Comparison of ENCODE assay signal across 33 cellular contexts in genomic region chr2:216144372-216144771, GRCh38.
"Had no signal": no experiment of that assay in that cellular context is flagged by ENCODE, and none has a peak within 500 bp of the region (broad histone marks: within the 10 kb centered on the region; RNA-seq: fewer than 3 reads in every experiment).

No MANE protein-coding gene starts in this region.

- DNase-seq: activated CD4-positive, alpha-beta memory T cell treated with anti-CD3 and anti-CD28 coated beads for 36 hours; activated CD4-positive, alpha-beta T cell treated with anti-CD3 and anti-CD28 coated beads for 36 hours; activated CD4-positive, alpha-beta T cell treated with anti-CD3 and anti-CD28 coated beads, Interleukin-2, amount 10 ng/mL, durations not matched to agents 24 days and 14 days; activated CD4-positive, CD25-positive, alpha-beta regulatory T cell; activated CD4-positive, CD25-positive, alpha-beta regulatory T cell treated with anti-CD3 and anti-CD28 coated beads, Interleukin-2, amount 50 U/mL, for 72 hours; activated CD8-positive, alpha-beta memory T cell treated with anti-CD3 and anti-CD28 coated beads, Interleukin-2, amount 10 ng/mL, durations not matched to agents 7 days and 5 days; activated CD8-positive, alpha-beta memory T cell treated with anti-CD3 and anti-CD28 coated beads, Interleukin-2, amount 50 U/mL, for 4 hours; activated CD8-positive, alpha-beta T cell treated with anti-CD3 and anti-CD28 coated beads, Interleukin-2, amount 10 ng/mL, durations not matched to agents 7 days and 5 days; activated effector memory CD4-positive, alpha-beta T cell treated with anti-CD3 and anti-CD28 coated beads, Interleukin-2, amount 50 U/mL, for 16 hours; activated naive CD4-positive, alpha-beta T cell treated with anti-CD3 and anti-CD28 coated beads for 36 hours; activated naive CD8-positive, alpha-beta T cell treated with anti-CD3 and anti-CD28 coated beads for 36 hours; activated naive CD8-positive, alpha-beta T cell treated with anti-CD3 and anti-CD28 coated beads, Interleukin-2, amount 50 U/mL, for 24 hours; activated T-cell treated with anti-CD3 and anti-CD28 coated beads, Interleukin-2, amount 50 U/mL, for 1 hour; activated T-cell treated with anti-CD3 and anti-CD28 coated beads, Interleukin-2, amount 50 U/mL, for 48 hours; adrenal gland; amygdala; aorta; body of pancreas; caudate nucleus; cortex of kidney; dermis blood vessel endothelial cell; effector CD4-positive, alpha-beta T cell; foreskin fibroblast; T-helper 1 cell; T-helper 17 cell; T1000 had no signal

- H3K27ac Mint-ChIP-seq: activated CD4-positive, alpha-beta memory T cell treated with anti-CD3 and anti-CD28 coated beads for 36 hours; activated CD4-positive, alpha-beta T cell treated with anti-CD3 and anti-CD28 coated beads for 36 hours; activated CD4-positive, alpha-beta T cell treated with anti-CD3 and anti-CD28 coated beads, Interleukin-2, amount 10 ng/mL, durations not matched to agents 24 days and 14 days; activated CD8-positive, alpha-beta memory T cell treated with anti-CD3 and anti-CD28 coated beads, Interleukin-2, amount 10 ng/mL, durations not matched to agents 7 days and 5 days; activated CD8-positive, alpha-beta T cell treated with anti-CD3 and anti-CD28 coated beads, Interleukin-2, amount 10 ng/mL, durations not matched to agents 7 days and 5 days; activated naive CD4-positive, alpha-beta T cell treated with anti-CD3 and anti-CD28 coated beads for 36 hours; activated naive CD4-positive, alpha-beta T cell treated with anti-CD3 and anti-CD28 coated beads, Interleukin-2, amount 50 U/mL, for 24 hours; activated naive CD8-positive, alpha-beta T cell treated with anti-CD3 and anti-CD28 coated beads for 36 hours; activated naive CD8-positive, alpha-beta T cell treated with anti-CD3 and anti-CD28 coated beads, Interleukin-2, amount 50 U/mL, for 24 hours; activated T-helper 1 cell treated with anti-CD3 and anti-CD28 coated beads, Interleukin-12 subunit alpha, Interleukin-12 subunit beta, Interleukin-2, Interleukin-4 antibody, amounts not matched to agents 30 ng/mL and 10 ng/mL and 1 ng/mL, durations not matched to agents 14 hours and 24 hours and 36 hours; activated T-helper 2 cell treated with anti-CD3 and anti-CD28 coated beads, Interferon-gamma antibody, Interleukin-2, Interleukin-4, amounts not matched to agents 10 μg/mL and 5 μg/mL and 100 μg/mL, durations not matched to agents 14 hours and 24 hours and 36 hours; T-helper 17 cell; T-helper 2 cell treated with Interferon-gamma antibody and Interleukin-4, amounts not matched to agents 5 μg/mL and 100 μg/mL, for 36 hours had no signal

- H3K9me3 ChIP-seq: adrenal gland, body of pancreas had no signal

- FAIRE-seq: colon, frontal cortex had no signal

- H3K4me1 ChIP-seq: adrenal gland, body of pancreas had no signal

- H3K4me3 ChIP-seq: adrenal gland, body of pancreas had no signal

- H3K27me3 ChIP-seq: adrenal gland, body of pancreas had no signal

- H3K9me3 Mint-ChIP-seq: activated CD4-positive, alpha-beta memory T cell treated with anti-CD3 and anti-CD28 coated beads for 36 hours; activated CD4-positive, alpha-beta T cell treated with anti-CD3 and anti-CD28 coated beads, Interleukin-2, amount 10 ng/mL, durations not matched to agents 24 days and 14 days; activated naive CD4-positive, alpha-beta T cell treated with anti-CD3 and anti-CD28 coated beads for 36 hours; activated naive CD4-positive, alpha-beta T cell treated with anti-CD3 and anti-CD28 coated beads, Interleukin-2, amount 50 U/mL, for 24 hours; activated naive CD8-positive, alpha-beta T cell treated with anti-CD3 and anti-CD28 coated beads for 36 hours; activated naive CD8-positive, alpha-beta T cell treated with anti-CD3 and anti-CD28 coated beads, Interleukin-2, amount 50 U/mL, for 24 hours; activated T-helper 1 cell treated with anti-CD3 and anti-CD28 coated beads, Interleukin-12 subunit alpha, Interleukin-12 subunit beta, Interleukin-2, Interleukin-4 antibody, amounts not matched to agents 30 ng/mL and 10 ng/mL and 1 ng/mL, durations not matched to agents 14 hours and 24 hours and 36 hours; activated T-helper 2 cell treated with anti-CD3 and anti-CD28 coated beads, Interferon-gamma antibody, Interleukin-2, Interleukin-4, amounts not matched to agents 10 μg/mL and 5 μg/mL and 100 μg/mL, durations not matched to agents 14 hours and 24 hours and 36 hours; T-helper 2 cell treated with Interferon-gamma antibody and Interleukin-4, amounts not matched to agents 5 μg/mL and 100 μg/mL, for 36 hours had no signal

- H3K4me3 Mint-ChIP-seq: activated CD4-positive, alpha-beta memory T cell treated with anti-CD3 and anti-CD28 coated beads for 36 hours; activated CD4-positive, alpha-beta T cell treated with anti-CD3 and anti-CD28 coated beads for 36 hours; activated CD4-positive, alpha-beta T cell treated with anti-CD3 and anti-CD28 coated beads, Interleukin-2, amount 10 ng/mL, durations not matched to agents 24 days and 14 days; activated CD8-positive, alpha-beta memory T cell treated with anti-CD3 and anti-CD28 coated beads, Interleukin-2, amount 10 ng/mL, durations not matched to agents 7 days and 5 days; activated CD8-positive, alpha-beta T cell treated with anti-CD3 and anti-CD28 coated beads, Interleukin-2, amount 10 ng/mL, durations not matched to agents 7 days and 5 days; activated naive CD4-positive, alpha-beta T cell treated with anti-CD3 and anti-CD28 coated beads for 36 hours; activated naive CD4-positive, alpha-beta T cell treated with anti-CD3 and anti-CD28 coated beads, Interleukin-2, amount 50 U/mL, for 24 hours; activated naive CD8-positive, alpha-beta T cell treated with anti-CD3 and anti-CD28 coated beads for 36 hours; activated naive CD8-positive, alpha-beta T cell treated with anti-CD3 and anti-CD28 coated beads, Interleukin-2, amount 50 U/mL, for 24 hours; activated T-helper 1 cell treated with anti-CD3 and anti-CD28 coated beads, Interleukin-12 subunit alpha, Interleukin-12 subunit beta, Interleukin-2, Interleukin-4 antibody, amounts not matched to agents 30 ng/mL and 10 ng/mL and 1 ng/mL, durations not matched to agents 14 hours and 24 hours and 36 hours; T-helper 17 cell; T-helper 2 cell treated with Interferon-gamma antibody and Interleukin-4, amounts not matched to agents 5 μg/mL and 100 μg/mL, for 36 hours had no signal

- ATAC-seq: activated CD4-positive, alpha-beta T cell treated with anti-CD3 and anti-CD28 coated beads for 36 hours; activated CD8-positive, alpha-beta memory T cell treated with anti-CD3 and anti-CD28 coated beads, Interleukin-2, amount 10 ng/mL, durations not matched to agents 7 days and 5 days; activated CD8-positive, alpha-beta T cell treated with anti-CD3 and anti-CD28 coated beads, Interleukin-2, amount 10 ng/mL, durations not matched to agents 7 days and 5 days; activated naive CD8-positive, alpha-beta T cell treated with anti-CD3 and anti-CD28 coated beads, Interleukin-2, amount 50 U/mL, for 24 hours; body of pancreas; esophagus mucosa; T-helper 17 cell had no signal

- H3K27ac ChIP-seq: adrenal gland, body of pancreas had no signal

- H3K27me3 Mint-ChIP-seq: activated CD4-positive, alpha-beta memory T cell treated with anti-CD3 and anti-CD28 coated beads for 36 hours; activated CD4-positive, alpha-beta T cell treated with anti-CD3 and anti-CD28 coated beads for 36 hours; activated CD4-positive, alpha-beta T cell treated with anti-CD3 and anti-CD28 coated beads, Interleukin-2, amount 10 ng/mL, durations not matched to agents 24 days and 14 days; activated CD8-positive, alpha-beta memory T cell treated with anti-CD3 and anti-CD28 coated beads, Interleukin-2, amount 10 ng/mL, durations not matched to agents 7 days and 5 days; activated naive CD4-positive, alpha-beta T cell treated with anti-CD3 and anti-CD28 coated beads, Interleukin-2, amount 50 U/mL, for 24 hours; activated naive CD8-positive, alpha-beta T cell treated with anti-CD3 and anti-CD28 coated beads for 36 hours; activated naive CD8-positive, alpha-beta T cell treated with anti-CD3 and anti-CD28 coated beads, Interleukin-2, amount 50 U/mL, for 24 hours; T-helper 17 cell had no signal
